Comparison of ENCODE assay signal across 1 cellular context in the genomic region with DNA sequence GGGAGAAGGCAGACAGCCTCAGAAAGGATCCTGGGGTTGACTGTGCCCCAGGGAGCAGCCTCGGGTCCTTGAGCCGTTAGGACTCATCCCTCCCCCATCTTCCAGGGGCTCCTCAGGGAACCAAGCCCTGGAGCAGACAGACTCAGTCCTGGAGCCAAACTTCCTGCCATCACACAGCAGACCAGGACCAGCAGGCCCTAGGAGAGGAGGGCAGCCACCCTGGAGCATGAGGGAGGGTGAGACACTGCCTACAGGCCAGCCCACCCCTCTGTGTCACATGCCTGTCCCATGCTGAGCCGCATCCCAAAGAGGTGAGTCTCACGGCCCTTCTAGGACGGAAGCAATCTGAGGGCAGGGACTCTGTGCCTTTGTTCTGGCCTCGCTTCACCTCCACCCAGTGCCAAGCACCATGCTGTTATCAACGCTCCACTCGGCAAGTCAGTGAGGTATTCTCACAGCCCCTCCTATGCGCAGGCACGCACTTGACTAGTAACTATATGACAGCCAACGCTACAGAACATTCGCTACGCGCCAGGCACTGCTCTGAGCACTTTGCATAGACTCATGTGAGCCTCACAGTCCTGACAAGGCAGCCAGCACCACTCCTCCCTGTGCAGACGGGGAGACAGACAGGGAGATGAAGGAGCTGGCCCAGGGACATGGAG.
TF ChIP-seq lines count a peak whose summit lies in the region.

No MANE protein-coding gene starts in this region.

TF ChIP-seq in WTC11, 78 proteins besides CTCF, POLR2A, EP300 and RAD21:
- TF ChIP-seq EMX1 (CRISPR knock-in tag; IDR thresholded peaks at IDR 0.05) = no peak
- no peak for TF ChIP-seq OVOL2 (CRISPR knock-in tag; IDR thresholded peaks at IDR 0.05; ENCODE audit: borderline replicate concordance)
- TF ChIP-seq ATF1 (CRISPR knock-in tag; IDR thresholded peaks at IDR 0.05) = no peak
- no peak for TF ChIP-seq NFE2L1 (CRISPR knock-in tag; IDR thresholded peaks at IDR 0.05)
- TF ChIP-seq HMGA2 (CRISPR knock-in tag; IDR thresholded peaks at IDR 0.05) = no peak
- no peak for TF ChIP-seq ETV6 (CRISPR knock-in tag; IDR thresholded peaks at IDR 0.05)
- TF ChIP-seq FOXJ3 (CRISPR knock-in tag; IDR thresholded peaks at IDR 0.05; ENCODE audit: borderline replicate concordance) = no peak
- TF ChIP-seq MXD4 (CRISPR knock-in tag; IDR thresholded peaks at IDR 0.05; ENCODE audit: borderline replicate concordance) = no peak
- no peak for TF ChIP-seq PRDM15 (CRISPR knock-in tag; IDR thresholded peaks at IDR 0.05)
- no peak for TF ChIP-seq KAT7 (CRISPR knock-in tag; IDR thresholded peaks at IDR 0.05; ENCODE audit: borderline replicate concordance)
- TF ChIP-seq NR1H2 (CRISPR knock-in tag; IDR thresholded peaks at IDR 0.05) = no peak
- TF ChIP-seq ZNF671 (CRISPR knock-in tag; IDR thresholded peaks at IDR 0.05) = no peak
- TF ChIP-seq ATF2 (CRISPR knock-in tag; IDR thresholded peaks at IDR 0.05; ENCODE audit: borderline replicate concordance, low read depth) = no peak
- TF ChIP-seq GRHL2 (CRISPR knock-in tag; IDR thresholded peaks at IDR 0.05; ENCODE audit: insufficient replicate concordance, severe bottlenecking) = no peak
- no peak for TF ChIP-seq JUN (CRISPR knock-in tag; IDR thresholded peaks at IDR 0.05)
- no peak for TF ChIP-seq TCF7 (CRISPR knock-in tag; IDR thresholded peaks at IDR 0.05; ENCODE audit: low read depth)
